8 cellular contexts compared by ENCODE assay signal in genomic region chr1:213244664-213245091, GRCh38.
A peak's percentile ranks its signal among the peaks of the same experiment; 100 is the strongest.
DNase-seq lines count a peak whose midpoint lies in the region; ATAC-seq, FAIRE-seq and TF ChIP-seq lines count a peak whose summit lies in the region.

No MANE protein-coding gene starts in this region.

- peak; percentile 100 for FAIRE-seq in islet of Langerhans (lab: Jason Lieb, UNC)

- ATAC-seq in HG02938 (IDR thresholded peaks at IDR 0.05; ENCODE audit: unreplicated experiment): peak; percentile 70

- no peaks in the 10 kb centered on the region for H3K36me3 ChIP-seq in GM06990 (ENCODE audit: control insufficient read depth, insufficient read depth, low read length)

- peak; percentile 50 for DNase-seq in AG08395 (ENCODE audit: low spot score)
- no peak for DNase-seq in GM06990 (ENCODE audit: extremely low read depth, insufficient read length)
- DNase-seq in NCI-H2227 (lab: John Stamatoyannopoulos, UW; ENCODE audit: unreplicated experiment): peak; percentile 52
- peak; percentile 8 for DNase-seq in amniotic stem cell (lab: John Stamatoyannopoulos, UW)
- peak; percentile 82 for DNase-seq in superior temporal gyrus (ENCODE audit: extremely low spot score)
- no peak for DNase-seq in NCI-H187 (lab: John Stamatoyannopoulos, UW)

- peak; percentile 70 for TF ChIP-seq CTCF in GM06990 (IDR thresholded peaks at IDR 0.05; ENCODE audit: insufficient read depth, low read length, poor library complexity, severe bottlenecking)

- H3K27me3 ChIP-seq in GM06990 (replicated peaks; ENCODE audit: control insufficient read depth, insufficient read depth, low read length): no peaks in the 10 kb centered on the region

- no peak overlapping the region for H3K4me3 ChIP-seq in GM06990 (replicated peaks; ENCODE audit: low read depth, low read length)

Comparison
In these comparisons a context has a peak if more than half of its experiments do, and no peak if none do; other contexts are left out.
1. DNase-seq: peak in AG08395 (single experiment), NCI-H2227 (single experiment), amniotic stem cell (single experiment) and superior temporal gyrus (single experiment); none in GM06990 (single experiment) and NCI-H187 (0 of 2).